Comparison of ENCODE assay signal across 27 cellular contexts in the genomic region with DNA sequence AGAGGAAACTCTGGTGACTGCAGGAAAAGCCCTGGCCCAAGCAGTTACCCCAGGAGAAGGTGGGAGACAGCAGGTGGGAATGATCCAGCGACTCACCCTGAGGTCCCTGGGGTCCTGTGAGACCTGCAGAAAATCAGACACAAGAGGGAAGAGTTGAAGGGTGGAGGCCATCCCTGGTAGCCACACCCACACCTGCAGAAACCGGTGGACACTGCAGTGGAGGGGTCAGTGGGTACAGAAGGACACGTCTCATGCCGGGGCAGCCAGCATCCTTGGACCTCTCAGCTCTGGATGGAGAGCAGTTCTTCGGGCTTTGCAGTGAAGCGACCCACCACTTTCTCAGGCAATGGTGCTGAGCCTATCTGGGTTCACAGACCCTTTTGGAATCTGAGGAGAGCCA. TPM values are rescaled to one million over a fixed set of nuclear protein-coding genes. Genes with fewer than 3 reads are reported as not detected.
"Had no signal": no experiment of that assay in that cellular context is flagged by ENCODE, and none has a peak within 500 bp of the region (broad histone marks: within the 10 kb centered on the region; RNA-seq: fewer than 3 reads in every experiment).

No MANE protein-coding gene starts in this region.

- H3K4me3 ChIP-seq: colonic mucosa, esophagus muscularis mucosa, gastroesophageal sphincter, heart left ventricle, hepatocyte, left lung, pancreas, right lobe of liver, thoracic aorta, tibial nerve, upper lobe of left lung had no signal

- H3K27ac Mint-ChIP-seq: dendritic cell treated with granulocyte-macrophage colony-stimulating factor and Interleukin-4, amounts not matched to agents 40 ng/mL and 50 ng/mL, for 4 days; endodermal cell; nephron progenitor cell; stimulated activated naive B cell treated with anti-CD40 and anti-IgM and Interleukin-4, amounts not matched to agents 10 μg/mL and 1 μg/mL and 100 μg/mL, for 72 hours; stimulated activated naive CD8-positive, alpha-beta T cell treated with anti-CD3 and anti-CD28 coated beads, Interleukin-15, Interleukin-2, amounts not matched to agents 100 ng/mL and 50 ng/mL, for 24 hours had no signal

- H3K9me3 Mint-ChIP-seq: dendritic cell treated with granulocyte-macrophage colony-stimulating factor and Interleukin-4, amounts not matched to agents 40 ng/mL and 50 ng/mL, for 4 days; endodermal cell; naive thymus-derived CD8-positive, alpha-beta T cell; nephron progenitor cell; stimulated activated naive B cell treated with anti-CD40 and anti-IgM and Interleukin-4, amounts not matched to agents 10 μg/mL and 1 μg/mL and 100 μg/mL, for 72 hours; stimulated activated naive CD8-positive, alpha-beta T cell treated with anti-CD3 and anti-CD28 coated beads, Interleukin-15, Interleukin-2, amounts not matched to agents 100 ng/mL and 50 ng/mL, for 24 hours had no signal

- H3K79me2 ChIP-seq: hepatocyte had no signal

- H3K4me2 ChIP-seq: hepatocyte had no signal

- H3K36me3 ChIP-seq: colonic mucosa, esophagus muscularis mucosa, gastroesophageal sphincter, heart left ventricle, left lung, neutrophil, pancreas, right lobe of liver, thoracic aorta, tibial nerve, upper lobe of left lung had no signal

- H2AFZ ChIP-seq: hepatocyte had no signal

- H3K27ac ChIP-seq: colonic mucosa, esophagus muscularis mucosa, foreskin keratinocyte, gastroesophageal sphincter, heart left ventricle, hepatocyte, left lung, neutrophil, pancreas, right lobe of liver, thoracic aorta, tibial nerve, upper lobe of left lung had no signal

- H3K36me3 Mint-ChIP-seq: naive thymus-derived CD8-positive, alpha-beta T cell; stimulated activated naive B cell treated with anti-CD40 and anti-IgM and Interleukin-4, amounts not matched to agents 10 μg/mL and 1 μg/mL and 100 μg/mL, for 72 hours had no signal

- H3K4me3 Mint-ChIP-seq: dendritic cell treated with granulocyte-macrophage colony-stimulating factor and Interleukin-4, amounts not matched to agents 40 ng/mL and 50 ng/mL, for 4 days; endodermal cell; naive thymus-derived CD8-positive, alpha-beta T cell; nephron progenitor cell; stimulated activated naive B cell treated with anti-CD40 and anti-IgM and Interleukin-4, amounts not matched to agents 10 μg/mL and 1 μg/mL and 100 μg/mL, for 72 hours; stimulated activated naive CD8-positive, alpha-beta T cell treated with anti-CD3 and anti-CD28 coated beads, Interleukin-15, Interleukin-2, amounts not matched to agents 100 ng/mL and 50 ng/mL, for 24 hours had no signal

- H3K27me3 ChIP-seq: colonic mucosa, esophagus muscularis mucosa, foreskin keratinocyte, gastroesophageal sphincter, heart left ventricle, hepatocyte, left lung, neutrophil, pancreas, right lobe of liver, tibial nerve, upper lobe of left lung had no signal

- H3K27me3 Mint-ChIP-seq: dendritic cell treated with granulocyte-macrophage colony-stimulating factor and Interleukin-4, amounts not matched to agents 40 ng/mL and 50 ng/mL, for 4 days; stimulated activated naive CD8-positive, alpha-beta T cell treated with anti-CD3 and anti-CD28 coated beads, Interleukin-15, Interleukin-2, amounts not matched to agents 100 ng/mL and 50 ng/mL, for 24 hours had no signal

- DNase-seq: colonic mucosa; effector CD8-positive, alpha-beta T cell; foreskin keratinocyte; heart left ventricle; left cardiac atrium; left lung; mesendoderm; midbrain; naive thymus-derived CD8-positive, alpha-beta T cell; nephron progenitor cell; pancreas; retina; right lobe of liver; small intestine; stimulated activated CD4-positive, alpha-beta T cell treated with anti-CD3 and anti-CD28 coated beads, Interleukin-15, amount 100 ng/mL, for 24 hours; stimulated activated CD4-positive, alpha-beta T cell treated with anti-CD3 and anti-CD28 coated beads, Interleukin-2, amount 100 ng/mL, for 48 hours; stimulated activated naive B cell treated with anti-CD40 and anti-IgM and Interleukin-4, amounts not matched to agents 10 μg/mL and 1 μg/mL and 100 μg/mL, for 72 hours; upper lobe of left lung had no signal

- H3K4me1 Mint-ChIP-seq: stimulated activated naive B cell treated with anti-CD40 and anti-IgM and Interleukin-4, amounts not matched to agents 10 μg/mL and 1 μg/mL and 100 μg/mL, for 72 hours had no signal

- H3K9me3 ChIP-seq: colonic mucosa, esophagus muscularis mucosa, gastroesophageal sphincter, heart left ventricle, left lung, neutrophil, pancreas, right lobe of liver, thoracic aorta, tibial nerve, upper lobe of left lung had no signal

- H3K4me1 ChIP-seq: gastroesophageal sphincter, pancreas, right lobe of liver, tibial nerve had no signal

RNA-seq across cellular contexts. Expression of gene COL17A1, which starts 39.0 kb away (rescaled TPM):
- total RNA-seq: naive thymus-derived CD8-positive, alpha-beta T cell had no signal
- polyA plus RNA-seq: naive thymus-derived CD8-positive, alpha-beta T cell had no signal
